In the genomic region with DNA sequence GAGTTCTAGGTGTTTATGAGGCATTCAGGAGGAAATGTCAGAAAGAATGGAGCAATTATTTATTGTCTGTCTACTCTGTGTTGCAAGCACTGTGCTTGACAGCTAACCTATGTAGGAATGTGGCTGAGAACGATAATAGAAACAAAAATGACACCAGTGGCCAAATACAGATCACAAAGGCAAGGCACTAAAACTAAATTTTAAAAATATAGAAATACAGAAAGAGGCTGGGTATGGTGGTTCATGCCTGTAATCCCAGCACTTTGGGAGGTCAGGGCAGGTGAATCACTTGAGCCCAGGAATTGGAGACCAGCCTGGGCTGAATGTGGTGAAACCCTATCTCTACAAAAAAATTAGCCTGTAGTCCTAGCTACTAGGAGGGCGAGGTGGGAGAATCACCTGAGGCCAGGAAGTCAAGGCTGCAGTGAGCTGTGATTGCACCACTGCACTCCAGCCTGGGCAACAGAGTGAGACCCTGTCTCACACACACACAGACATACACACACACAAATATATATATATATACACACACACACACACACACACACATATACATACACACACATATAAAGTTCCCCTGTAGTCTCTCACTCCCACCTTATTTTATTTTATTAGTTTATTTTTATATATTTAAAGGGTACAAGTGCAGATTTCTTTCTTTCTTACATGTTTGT, we compare ENCODE assay signal across 15 cellular contexts. TPM values are rescaled to one million over a fixed set of nuclear protein-coding genes. Genes with fewer than 3 reads are reported as not detected.
DNase-seq lines count a peak whose midpoint lies in the region; ATAC-seq and TF ChIP-seq lines count a peak whose summit lies in the region.
"Had no signal": no experiment of that assay in that cellular context is flagged by ENCODE, and none has a peak within 500 bp of the region (broad histone marks: within the 10 kb centered on the region; RNA-seq: fewer than 3 reads in every experiment).

No MANE protein-coding gene starts in this region.

- intact Hi-C loops in stomach (cut with DNase I; ENCODE audit: low total_unique reads): no loop called here

- 33 to 50% (median 38%) methylated on average over 2 of the region's 2 CpGs for WGBS in stomach, 5 donors

- no peak for TF ChIP-seq POLR2A in stomach (IDR thresholded peaks at IDR 0.05)

- no peaks in the 10 kb centered on the region for H3K27me3 ChIP-seq in stomach
- H3K27me3 ChIP-seq: body of pancreas had no signal

- no peak for ATAC-seq in GM18511 (IDR thresholded peaks at IDR 0.05; ENCODE audit: unreplicated experiment)
- ATAC-seq: body of pancreas; mucosa of descending colon; stimulated activated memory B cell treated with anti-CD40 and anti-IgM and Interleukin-4, amounts not matched to agents 10 μg/mL and 1 μg/mL and 100 μg/mL, for 72 hours had no signal

- DNase-seq in HCEC 1CT (peak; percentile 42), amniotic epithelial cell (ENCODE audit: low read depth) (peak; percentile 49), iris pigment epithelial cell (ENCODE audit: low read depth) (peak; percentile 63), stomach (no peak), germinal center (ENCODE audit: low spot score) (no peak)
- DNase-seq in stimulated activated naive CD4-positive, alpha-beta T cell treated with Interleukin-2 at 50 U/mL for 16 hours (lab: John Stamatoyannopoulos, UW): no peak
- DNase-seq: activated CD4-positive, alpha-beta memory T cell treated with anti-CD3 and anti-CD28 coated beads, Interleukin-2, amount 10 ng/mL, durations not matched to agents 7 days and 5 days; body of pancreas; CD4-positive, CD25-positive, alpha-beta regulatory T cell; GF-D8; mucosa of descending colon; NCI-H524 treated with DMSO at 0.1 percent for 48 hours; RPMI8226 had no signal

- peaks cover 33 to 87% (median 53%) of the 10 kb centered on the region in 4 donors for H3K4me1 ChIP-seq in stomach
- H3K4me1 ChIP-seq: body of pancreas had no signal

- no peak for TF ChIP-seq EP300 in stomach (IDR thresholded peaks at IDR 0.05)

- TF ChIP-seq CTCF in stomach (IDR thresholded peaks at IDR 0.05): no peak

- H3K36me3 ChIP-seq in stomach: no peaks in the 10 kb centered on the region

- no peaks in the 10 kb centered on the region for H3K9me3 ChIP-seq in stomach
- H3K9me3 ChIP-seq: body of pancreas, mucosa of descending colon had no signal

- no peak overlapping the region for H3K4me3 ChIP-seq in stomach
- H3K4me3 ChIP-seq: body of pancreas, mucosa of descending colon had no signal

- H3K27ac ChIP-seq in stomach: peak overlapping the region in 3 of 5 donors; percentile 7 to 34 (median 29)
- H3K27ac ChIP-seq: body of pancreas had no signal

RNA-seq across cellular contexts. Expression of a gene that starts 6.0 kb away (rescaled TPM):
- 100 to 1,000 TPM in 1 of 5 donors, 10 to 100 TPM in 4; 17.9 to 141 (median 39.7) TPM for total RNA-seq in stomach
- 10 to 100 TPM; 15.5 to 51.2 (median 17.6) TPM for polyA plus RNA-seq in stomach

RNA-seq across cellular contexts. Expression of a gene that starts 46.7 kb away (rescaled TPM):
- total RNA-seq in stomach: 100 to 1,000 TPM in 4 of 5 donors, 10 to 100 TPM in 1; 78.4 to 253 (median 111) TPM
- polyA plus RNA-seq in stomach: 1 to 10 TPM; 4.7 to 7.2 (median 4.7) TPM

Comparison
In these comparisons a context has a peak if more than half of its experiments do, and no peak if none do; other contexts are left out.
1. DNase-seq: peak in HCEC 1CT (single experiment), amniotic epithelial cell (single experiment) and iris pigment epithelial cell (single experiment); none in stomach (single experiment), germinal center (single experiment) and stimulated activated naive CD4-positive, alpha-beta T cell treated with Interleukin-2 at 50 U/mL for 16 hours (single experiment).